8 cellular contexts compared by ENCODE assay signal in genomic region chr17:48107137-48108055, GRCh38. TPM values are rescaled to one million over a fixed set of nuclear protein-coding genes. Genes with fewer than 3 reads are reported as not detected.
DNase-seq lines count a peak whose midpoint lies in the region; ATAC-seq lines count a peak whose summit lies in the region.

SNX11 (plus strand) TSS chr17:48107766; CDS start chr17:48112044, 4,278 bp downstream.

- DNase-seq in COLO829 (ENCODE audit: low spot score) (peak; percentile 63), HS-5 (ENCODE audit: low read depth) (peak; percentile 63), NK-92 (lab: John Stamatoyannopoulos, UW; ENCODE audit: unreplicated experiment) (peak; percentile 44), lung microvascular endothelial cell (ENCODE audit: low read depth in 2 of 2) (peak; percentile 86 to 87)
- peak; percentile 87 to 91 for DNase-seq in activated CD8-positive, alpha-beta memory T cell treated with anti-CD3 and anti-CD28 coated beads for 1 hour (ENCODE audit: extremely low read depth in 1 of 2, low read depth in 1 of 2)
- peak; percentile 96 for DNase-seq in effector CD4-positive, alpha-beta T cell
- DNase-seq in stimulated activated CD8-positive, alpha-beta memory T cell treated with anti-CD3 and anti-CD28 coated beads, Interleukin-12 subunit alpha, Interleukin-12 subunit beta, amount 100 ng/mL, for 1 hour (ENCODE audit: low read depth), result peak; percentile 90

- ATAC-seq in GM19468 (IDR thresholded peaks at IDR 0.05; ENCODE audit: extremely low read depth, unreplicated experiment), result peak; percentile 49

RNA-seq across cellular contexts. Expression of gene SNX11, which starts in this region (rescaled TPM):
- total RNA-seq in lung microvascular endothelial cell, result 10.7 and 13.5 TPM in 2 replicates

Comparison
In these comparisons a context has a peak if more than half of its experiments do, and no peak if none do; other contexts are left out.
1. Peak in every context shown above with its lines: DNase-seq and ATAC-seq.
2. DNase-seq: peak in every context shown above with its lines; median percentile 96 in effector CD4-positive, alpha-beta T cell; 90 in stimulated activated CD8-positive, alpha-beta memory T cell treated with anti-CD3 and anti-CD28 coated beads, Interleukin-12 subunit alpha, Interleukin-12 subunit beta, amount 100 ng/mL, for 1 hour; 89 in activated CD8-positive, alpha-beta memory T cell treated with anti-CD3 and anti-CD28 coated beads for 1 hour; 86 in lung microvascular endothelial cell; 63 in COLO829; 63 in HS-5; 44 in NK-92.